27 cellular contexts compared by ENCODE assay signal in genomic region chr2:128771401-128771800, GRCh38.
"Had no signal": no experiment of that assay in that cellular context is flagged by ENCODE, and none has a peak within 500 bp of the region (broad histone marks: within the 10 kb centered on the region; RNA-seq: fewer than 3 reads in every experiment).

No MANE protein-coding gene starts in this region.

- H3K27me3 ChIP-seq: esophagus squamous epithelium, gastroesophageal sphincter had no signal

- H3K27me3 Mint-ChIP-seq: activated B cell treated with CpG ODN at 0.5 μM for 24 hours; activated CD8-positive, alpha-beta T cell treated with anti-CD3 and anti-CD28 coated beads for 36 hours had no signal

- DNase-seq: activated B cell treated with CpG ODN at 0.5 μM for 24 hours; activated CD4-positive, alpha-beta T cell treated with anti-CD3 and anti-CD28 coated beads for 48 hours; activated CD4-positive, alpha-beta T cell treated with anti-CD3 and anti-CD28 coated beads, Interleukin-2, amount 50 U/mL, for 1 hour; activated CD4-positive, alpha-beta T cell treated with anti-CD3 and anti-CD28 coated beads, Interleukin-2, amount 50 U/mL, for 48 hours; activated CD8-positive, alpha-beta memory T cell treated with anti-CD3 and anti-CD28 coated beads for 24 hours; activated CD8-positive, alpha-beta T cell treated with anti-CD3 and anti-CD28 coated beads for 36 hours; activated effector memory CD4-positive, alpha-beta T cell treated with Interleukin-2 at 50 U/mL for 16 hours; activated gamma-delta T cell treated with Interleukin-2 at 50 U/mL for 16 hours; activated naive CD4-positive, alpha-beta T cell treated with anti-CD3 and anti-CD28 coated beads, Interleukin-2, amount 50 U/mL, for 16 hours; activated naive CD4-positive, alpha-beta T cell treated with Interleukin-2 at 50 U/mL for 16 hours; activated T-cell treated with anti-CD3 and anti-CD28 coated beads, Interleukin-2, amount 50 U/mL, for 4 hours; amniotic stem cell; anterior cingulate cortex; caudate nucleus; effector CD8-positive, alpha-beta T cell; esophagus squamous epithelium; foreskin melanocyte; T-helper 1 cell; T-helper 17 cell; T1000; WERI-Rb-1 had no signal

- H3K9me3 Mint-ChIP-seq: activated B cell treated with CpG ODN at 0.5 μM for 24 hours; activated CD8-positive, alpha-beta T cell treated with anti-CD3 and anti-CD28 coated beads for 36 hours; activated T-cell treated with anti-CD3 and anti-CD28 coated beads, Interleukin-2, amount 50 U/mL, for 4 hours; activated T-helper 17 cell treated with anti-CD3 and anti-CD28 coated beads, Interleukin-2, amount 50 U/mL, for 72 hours; T-helper 2 cell treated with Interferon-gamma antibody and Interleukin-4, amounts not matched to agents 5 μg/mL and 100 μg/mL, for 36 hours had no signal

- H3K4me3 Mint-ChIP-seq: activated B cell treated with CpG ODN at 0.5 μM for 24 hours; activated CD8-positive, alpha-beta T cell treated with anti-CD3 and anti-CD28 coated beads for 36 hours; activated naive CD8-positive, alpha-beta T cell; activated T-cell treated with anti-CD3 and anti-CD28 coated beads, Interleukin-2, amount 50 U/mL, for 4 hours; activated T-helper 17 cell treated with anti-CD3 and anti-CD28 coated beads, Interleukin-2, amount 50 U/mL, for 72 hours; T-helper 17 cell; T-helper 2 cell treated with Interferon-gamma antibody and Interleukin-4, amounts not matched to agents 5 μg/mL and 100 μg/mL, for 36 hours had no signal

- ATAC-seq: activated CD4-positive, CD25-positive, alpha-beta regulatory T cell treated with anti-CD3 and anti-CD28 coated beads, Interleukin-2, amount 50 U/mL, for 24 hours; activated CD8-positive, alpha-beta T cell treated with anti-CD3 and anti-CD28 coated beads for 36 hours; activated T-cell treated with anti-CD3 and anti-CD28 coated beads, Interleukin-2, amount 50 U/mL, for 4 hours; activated T-helper 17 cell treated with anti-CD3 and anti-CD28 coated beads, Interleukin-2, amount 50 U/mL, for 72 hours; gastroesophageal sphincter; T-helper 17 cell had no signal

- H3K4me1 Mint-ChIP-seq: activated T-helper 17 cell treated with anti-CD3 and anti-CD28 coated beads, Interleukin-2, amount 50 U/mL, for 72 hours; T-helper 17 cell had no signal

- H3K27ac Mint-ChIP-seq: activated B cell treated with CpG ODN at 0.5 μM for 24 hours; activated CD8-positive, alpha-beta T cell treated with anti-CD3 and anti-CD28 coated beads for 36 hours; activated naive CD8-positive, alpha-beta T cell; activated T-helper 17 cell treated with anti-CD3 and anti-CD28 coated beads, Interleukin-2, amount 50 U/mL, for 72 hours; T-helper 17 cell; T-helper 2 cell treated with Interferon-gamma antibody and Interleukin-4, amounts not matched to agents 5 μg/mL and 100 μg/mL, for 36 hours had no signal

- H3K27ac ChIP-seq: epithelial cell of prostate, esophagus squamous epithelium, gastroesophageal sphincter, WERI-Rb-1 had no signal

- H3K4me3 ChIP-seq: esophagus squamous epithelium, gastroesophageal sphincter had no signal

- H3K9me3 ChIP-seq: esophagus squamous epithelium, gastroesophageal sphincter had no signal

- H3K4me1 ChIP-seq: gastroesophageal sphincter had no signal

- H3K36me3 ChIP-seq: esophagus squamous epithelium, gastroesophageal sphincter, WERI-Rb-1 had no signal

- H3K36me3 Mint-ChIP-seq: activated naive CD8-positive, alpha-beta T cell had no signal
